8 cellular contexts compared by ENCODE assay signal in genomic region chr9:34139477-34140146, GRCh38. TPM values are rescaled to one million over a fixed set of nuclear protein-coding genes. Genes with fewer than 3 reads are reported as not detected.
DNase-seq lines count a peak whose midpoint lies in the region; TF ChIP-seq lines count a peak whose summit lies in the region.

No MANE protein-coding gene starts in this region.

- H3K4me1 ChIP-seq in colonic mucosa, result no peaks in the 10 kb centered on the region
- no peaks in the 10 kb centered on the region for H3K4me1 ChIP-seq in effector memory CD4-positive, alpha-beta T cell (ENCODE audit: control insufficient read depth, insufficient read depth, low read length, poor library complexity, severe bottlenecking)

- TF ChIP-seq CTCF in colonic mucosa (IDR thresholded peaks at IDR 0.05), result no peak

- DNase-seq in GDM1 (lab: John Stamatoyannopoulos, UW) (peak; percentile 53), NCI-H2196 treated with DMSO at 0.1 percent for 48 hours (lab: John Stamatoyannopoulos, UW; ENCODE audit: unreplicated experiment) (peak; percentile 61), colonic mucosa (peak; percentile 22), myocyte (ENCODE audit: low read depth) (peak; percentile 86), NCI-H526 (lab: John Stamatoyannopoulos, UW) (no peak), DMS114 treated with DMSO at 0.1 percent for 48 hours (lab: John Stamatoyannopoulos, UW; ENCODE audit: unreplicated experiment) (no peak), NCI-H526 treated with DMSO at 0.1 percent for 48 hours (lab: John Stamatoyannopoulos, UW) (no peak)
- DNase-seq in effector memory CD4-positive, alpha-beta T cell, result no peak

- H3K27me3 ChIP-seq in colonic mucosa, result no peaks in the 10 kb centered on the region
- H3K27me3 ChIP-seq in effector memory CD4-positive, alpha-beta T cell (replicated peaks; ENCODE audit: control insufficient read depth, insufficient read depth, low read length, poor library complexity, severe bottlenecking), result no peaks in the 10 kb centered on the region

- H3K9ac ChIP-seq in colonic mucosa (ENCODE audit: low read depth in 2 of 2, low read length in 2 of 2), result no peak overlapping the region

- intact Hi-C loops in colonic mucosa (cut with DNase I), result no loop called here

- H3K27ac ChIP-seq in colonic mucosa, result no peak overlapping the region
- H3K27ac ChIP-seq in effector memory CD4-positive, alpha-beta T cell (ENCODE audit: insufficient read depth, low read length, poor library complexity, severe bottlenecking), result no peak overlapping the region

- no peak overlapping the region for H3K4me3 ChIP-seq in colonic mucosa
- no peak overlapping the region for H3K4me3 ChIP-seq in effector memory CD4-positive, alpha-beta T cell (ENCODE audit: insufficient read depth, low read depth, low read length, poor library complexity, severe bottlenecking)

- no peaks in the 10 kb centered on the region for H3K36me3 ChIP-seq in colonic mucosa
- no peaks in the 10 kb centered on the region for H3K36me3 ChIP-seq in effector memory CD4-positive, alpha-beta T cell (ENCODE audit: control insufficient read depth, insufficient read depth, low read length)

- H3K9me3 ChIP-seq in colonic mucosa, result no peaks in the 10 kb centered on the region
- H3K9me3 ChIP-seq in effector memory CD4-positive, alpha-beta T cell (ENCODE audit: control insufficient read depth, low read length), result no peaks in the 10 kb centered on the region

RNA-seq across cellular contexts. Expression of gene DCAF12, which starts 13.1 kb away (rescaled TPM):
- total RNA-seq in colonic mucosa (10 to 100 TPM; 37.9 to 41.5 TPM), myocyte (32.1 and 36.9 TPM in 2 replicates)
- 26.4 TPM for polyA plus RNA-seq in myocyte (2012)

RNA-seq across cellular contexts. Expression of gene UBAP1, which starts 39.2 kb away (rescaled TPM):
- total RNA-seq in colonic mucosa (10 to 100 TPM; 32.9 to 45.4 TPM), myocyte (28.6 and 30.5 TPM in 2 replicates)
- 54.7 TPM for polyA plus RNA-seq in myocyte (2012)

Comparison
In these comparisons a context has a peak if more than half of its experiments do, and no peak if none do; other contexts are left out.
1. DNase-seq: peak in GDM1 (single experiment), NCI-H2196 treated with DMSO at 0.1 percent for 48 hours (single experiment), colonic mucosa (single experiment) and myocyte (single experiment); none in effector memory CD4-positive, alpha-beta T cell (0 of 3), NCI-H526 (0 of 2), DMS114 treated with DMSO at 0.1 percent for 48 hours (single experiment) and NCI-H526 treated with DMSO at 0.1 percent for 48 hours (single experiment).